In the genomic region with DNA sequence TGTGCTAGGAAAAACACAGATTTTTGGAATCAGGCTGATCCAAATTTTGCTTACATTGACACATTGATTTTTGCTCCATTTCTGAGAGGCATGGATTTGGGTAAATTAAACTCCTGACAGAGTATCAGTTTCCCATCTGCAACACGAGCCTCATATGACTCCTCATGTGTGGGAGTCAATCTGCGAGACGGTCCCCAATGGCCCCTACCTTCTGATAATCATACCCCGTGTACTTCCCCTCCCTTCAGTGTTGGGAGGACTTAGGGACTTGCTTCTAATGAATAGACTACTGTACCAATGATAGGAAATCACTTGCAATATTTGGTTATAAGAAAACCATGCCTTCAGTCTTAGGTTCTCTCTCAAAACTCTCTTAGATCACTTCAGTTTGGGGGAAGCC, we compare ENCODE assay signal across 19 cellular contexts.
DNase-seq lines count a peak whose midpoint lies in the region; ATAC-seq and TF ChIP-seq lines count a peak whose summit lies in the region.
"Had no signal": no experiment of that assay in that cellular context is flagged by ENCODE, and none has a peak within 500 bp of the region (broad histone marks: within the 10 kb centered on the region; RNA-seq: fewer than 3 reads in every experiment).

No MANE protein-coding gene starts in this region.

- H3K4me2 ChIP-seq in GM23338: no peak overlapping the region
- H3K4me2 ChIP-seq: BLaER1 treated with 17β-estradiol and CSF1 and Interleukin-3, amounts not matched to agents 10 nM and 100 nM had no signal

- H3K4me1 Mint-ChIP-seq in activated T-cell treated with anti-CD3 and anti-CD28 coated beads, Interleukin-2, amount 50 U/mL, for 4 hours (ENCODE audit: low read depth): peaks cover 58% of the 10 kb centered on the region
- H3K4me1 Mint-ChIP-seq in GM23338 (no peaks in the 10 kb centered on the region), endodermal cell (no peaks in the 10 kb centered on the region)
- peaks cover 50% of the 10 kb centered on the region for H3K4me1 Mint-ChIP-seq in activated naive CD8-positive, alpha-beta T cell (ENCODE audit: low read depth)
- H3K4me1 Mint-ChIP-seq in stimulated activated memory B cell treated with anti-CD40 and anti-IgM and Interleukin-4, amounts not matched to agents 10 μg/mL and 1 μg/mL and 100 μg/mL, for 72 hours: peaks cover 56% of the 10 kb centered on the region

- H3K27ac ChIP-seq in GM23338 (ENCODE audit: low read depth): no peak overlapping the region
- no peak overlapping the region for H3K27ac ChIP-seq in endodermal cell (ENCODE audit: low read depth, low read length)
- H3K27ac ChIP-seq: BLaER1 treated with 17β-estradiol and CSF1 and Interleukin-3, amounts not matched to agents 10 nM and 100 nM; GM23248 had no signal

- 87 to 90% methylated on average over 3 to 4 of the region's 4 CpGs for WGBS in endodermal cell (ENCODE audit: insufficient coverage in 1 of 2, insufficient read length in 1 of 2), 2 experiments

- H4K20me1 ChIP-seq in GM23338 (replicated peaks; ENCODE audit: insufficient read depth): no peaks in the 10 kb centered on the region
- H4K20me1 ChIP-seq: BLaER1 treated with 17β-estradiol and CSF1 and Interleukin-3, amounts not matched to agents 10 nM and 100 nM had no signal

- H3K36me3 ChIP-seq in GM23338 (ENCODE audit: insufficient read depth): no peaks in the 10 kb centered on the region
- H3K36me3 ChIP-seq in endodermal cell (ENCODE audit: control insufficient read depth, insufficient read depth, low read length): no peaks in the 10 kb centered on the region
- H3K36me3 ChIP-seq: BLaER1 treated with 17β-estradiol and CSF1 and Interleukin-3, amounts not matched to agents 10 nM and 100 nM had no signal

- H3K4me3 Mint-ChIP-seq in activated T-cell treated with anti-CD3 and anti-CD28 coated beads, Interleukin-2, amount 50 U/mL, for 4 hours: peak overlapping the region; percentile 59
- H3K4me3 Mint-ChIP-seq in GM23338: no peak overlapping the region
- peak overlapping the region; percentile 41 for H3K4me3 Mint-ChIP-seq in activated naive CD8-positive, alpha-beta T cell
- no peak overlapping the region for H3K4me3 Mint-ChIP-seq in stimulated activated memory B cell treated with anti-CD40 and anti-IgM and Interleukin-4, amounts not matched to agents 10 μg/mL and 1 μg/mL and 100 μg/mL, for 72 hours
- H3K4me3 Mint-ChIP-seq in endodermal cell: no peak overlapping the region

- peaks cover 2% of the 10 kb centered on the region for H3K36me3 Mint-ChIP-seq in activated T-cell treated with anti-CD3 and anti-CD28 coated beads, Interleukin-2, amount 50 U/mL, for 4 hours (ENCODE audit: insufficient read depth)
- H3K36me3 Mint-ChIP-seq in GM23338 (ENCODE audit: low read depth) (no peaks in the 10 kb centered on the region), endodermal cell (ENCODE audit: low read depth) (no peaks in the 10 kb centered on the region)
- H3K36me3 Mint-ChIP-seq in activated naive CD8-positive, alpha-beta T cell: no peaks in the 10 kb centered on the region
- H3K36me3 Mint-ChIP-seq in stimulated activated memory B cell treated with anti-CD40 and anti-IgM and Interleukin-4, amounts not matched to agents 10 μg/mL and 1 μg/mL and 100 μg/mL, for 72 hours: no peaks in the 10 kb centered on the region

- TF ChIP-seq CTCF in GM23338 (conservative IDR thresholded peaks at IDR 0.05; ENCODE audit: low read depth in 2 of 2): no peak
- TF ChIP-seq CTCF in endodermal cell (conservative IDR thresholded peaks at IDR 0.05): no peak

- no peaks in the 10 kb centered on the region for H3K9me3 Mint-ChIP-seq in activated T-cell treated with anti-CD3 and anti-CD28 coated beads, Interleukin-2, amount 50 U/mL, for 4 hours
- H3K9me3 Mint-ChIP-seq in GM23338 (no peaks in the 10 kb centered on the region), endodermal cell (no peaks in the 10 kb centered on the region)
- no peaks in the 10 kb centered on the region for H3K9me3 Mint-ChIP-seq in activated naive CD8-positive, alpha-beta T cell (ENCODE audit: low read depth)
- no peaks in the 10 kb centered on the region for H3K9me3 Mint-ChIP-seq in stimulated activated memory B cell treated with anti-CD40 and anti-IgM and Interleukin-4, amounts not matched to agents 10 μg/mL and 1 μg/mL and 100 μg/mL, for 72 hours

- no peaks in the 10 kb centered on the region for H3K9me3 ChIP-seq in endodermal cell (ENCODE audit: control insufficient read depth, low read length)
- H3K9me3 ChIP-seq: BLaER1 treated with 17β-estradiol and CSF1 and Interleukin-3, amounts not matched to agents 10 nM and 100 nM had no signal

- no peaks in the 10 kb centered on the region for H3K79me2 ChIP-seq in GM23338 (replicated peaks; ENCODE audit: insufficient read depth)

- H3K4me1 ChIP-seq in GM23338 (ENCODE audit: insufficient read depth): no peaks in the 10 kb centered on the region
- H3K4me1 ChIP-seq in endodermal cell (ENCODE audit: control insufficient read depth, insufficient read depth, low read length): no peaks in the 10 kb centered on the region
- H3K4me1 ChIP-seq: BLaER1 treated with 17β-estradiol and CSF1 and Interleukin-3, amounts not matched to agents 10 nM and 100 nM had no signal

- H3K9me2 ChIP-seq in GM23338 (ENCODE audit: insufficient read depth): no peaks in the 10 kb centered on the region

- H3K27me3 ChIP-seq in GM23338 (ENCODE audit: insufficient read depth) (no peaks in the 10 kb centered on the region), endodermal cell (ENCODE audit: control insufficient read depth, insufficient read depth, low read length, poor library complexity, severe bottlenecking) (no peaks in the 10 kb centered on the region)
- H3K27me3 ChIP-seq: BLaER1 treated with 17β-estradiol and CSF1 and Interleukin-3, amounts not matched to agents 10 nM and 100 nM had no signal

- H2AFZ ChIP-seq in GM23338: peak overlapping the region; percentile 4; the same call in 1 of the 2 replicates
- H2AFZ ChIP-seq: GM23248 had no signal

- ATAC-seq in activated T-cell treated with anti-CD3 and anti-CD28 coated beads, Interleukin-2, amount 50 U/mL, for 4 hours: peak; percentile 16 to 20
- ATAC-seq in GM23338 (no peak), GM21825 (IDR thresholded peaks at IDR 0.05; ENCODE audit: unreplicated experiment) (no peak), GM21723 (IDR thresholded peaks at IDR 0.05; ENCODE audit: unreplicated experiment) (no peak)
- no peak for ATAC-seq in stimulated activated memory B cell treated with anti-CD40 and anti-IgM and Interleukin-4, amounts not matched to agents 10 μg/mL and 1 μg/mL and 100 μg/mL, for 72 hours
- ATAC-seq: Panc1 had no signal

- DNase-seq in activated T-cell treated with anti-CD3 and anti-CD28 coated beads, Interleukin-2, amount 50 U/mL, for 4 hours: no peak
- no peak for DNase-seq in activated T-cell treated with anti-CD3 and anti-CD28 coated beads for 4 hours
- DNase-seq in GM23338 (ENCODE audit: low spot score): no peak
- DNase-seq in endodermal cell: no peak
- DNase-seq: ACHN; cortex of kidney; GM23248; NCI-H1092 treated with DMSO at 0.1 percent for 48 hours; NCI-H2029 treated with DMSO at 0.1 percent for 48 hours; NCI-H446; NK-92 treated with Interleukin-12 subunit alpha and Interleukin-12 subunit beta, amount 100 ng/mL, for 24 hours; SIG-M5; small intestine had no signal

- H3K27me3 Mint-ChIP-seq in activated T-cell treated with anti-CD3 and anti-CD28 coated beads, Interleukin-2, amount 50 U/mL, for 4 hours (ENCODE audit: low read depth): no peaks in the 10 kb centered on the region
- H3K27me3 Mint-ChIP-seq in GM23338 (ENCODE audit: insufficient read depth, low read depth, poor library complexity) (no peaks in the 10 kb centered on the region), endodermal cell (ENCODE audit: insufficient read depth) (no peaks in the 10 kb centered on the region)
- H3K27me3 Mint-ChIP-seq in activated naive CD8-positive, alpha-beta T cell: no peaks in the 10 kb centered on the region
- no peaks in the 10 kb centered on the region for H3K27me3 Mint-ChIP-seq in stimulated activated memory B cell treated with anti-CD40 and anti-IgM and Interleukin-4, amounts not matched to agents 10 μg/mL and 1 μg/mL and 100 μg/mL, for 72 hours

- no peaks in the 10 kb centered on the region for H3F3A ChIP-seq in GM23338 (replicated peaks; ENCODE audit: low read depth)

- H3K9ac ChIP-seq in endodermal cell (ENCODE audit: extremely low read depth, low read length, poor library complexity, severe bottlenecking): no peak overlapping the region
- H3K9ac ChIP-seq: BLaER1 treated with 17β-estradiol and CSF1 and Interleukin-3, amounts not matched to agents 10 nM and 100 nM; GM23248 had no signal

- H3K4me3 ChIP-seq in GM23338: no peak overlapping the region
- no peak overlapping the region for H3K4me3 ChIP-seq in endodermal cell (ENCODE audit: low read length)
- H3K4me3 ChIP-seq: BLaER1 treated with 17β-estradiol and CSF1 and Interleukin-3, amounts not matched to agents 10 nM and 100 nM; GM23248 had no signal

- H3K27ac Mint-ChIP-seq in GM23338 (no peak overlapping the region), endodermal cell (no peak overlapping the region)
- H3K27ac Mint-ChIP-seq in activated naive CD8-positive, alpha-beta T cell: peak overlapping the region; percentile 93
- peak overlapping the region; percentile 42 for H3K27ac Mint-ChIP-seq in stimulated activated memory B cell treated with anti-CD40 and anti-IgM and Interleukin-4, amounts not matched to agents 10 μg/mL and 1 μg/mL and 100 μg/mL, for 72 hours

TF ChIP-seq in GM23338, 12 proteins besides CTCF, POLR2A, EP300 and RAD21 (continues in another document):
- TF ChIP-seq NANOG (IDR thresholded peaks at IDR 0.05; ENCODE audit: borderline replicate concordance) (no peak), ZNF114 (CRISPR knock-in tag; IDR thresholded peaks at IDR 0.05) (no peak), STAT1 (IDR thresholded peaks at IDR 0.05; ENCODE audit: unreplicated experiment) (no peak), POLR2AphosphoS5 (IDR thresholded peaks at IDR 0.05; ENCODE audit: low read depth) (no peak)

Comparison
In these comparisons a context has a peak if more than half of its experiments do, and no peak if none do; other contexts are left out.
1. ATAC-seq: peak in activated T-cell treated with anti-CD3 and anti-CD28 coated beads, Interleukin-2, amount 50 U/mL, for 4 hours (2 of 2); none in GM23338 (single experiment), stimulated activated memory B cell treated with anti-CD40 and anti-IgM and Interleukin-4, amounts not matched to agents 10 μg/mL and 1 μg/mL and 100 μg/mL, for 72 hours (single experiment), GM21825 (single experiment) and GM21723 (single experiment).
2. H3K4me3 Mint-ChIP-seq: peak in activated T-cell treated with anti-CD3 and anti-CD28 coated beads, Interleukin-2, amount 50 U/mL, for 4 hours (single experiment) and activated naive CD8-positive, alpha-beta T cell (single experiment); none in GM23338 (single experiment), stimulated activated memory B cell treated with anti-CD40 and anti-IgM and Interleukin-4, amounts not matched to agents 10 μg/mL and 1 μg/mL and 100 μg/mL, for 72 hours (single experiment) and endodermal cell (single experiment).
3. H3K27ac Mint-ChIP-seq: peak in activated naive CD8-positive, alpha-beta T cell (single experiment) and stimulated activated memory B cell treated with anti-CD40 and anti-IgM and Interleukin-4, amounts not matched to agents 10 μg/mL and 1 μg/mL and 100 μg/mL, for 72 hours (single experiment); none in GM23338 (single experiment) and endodermal cell (single experiment).